Comparison of ENCODE assay signal across 18 cellular contexts in the genomic region with DNA sequence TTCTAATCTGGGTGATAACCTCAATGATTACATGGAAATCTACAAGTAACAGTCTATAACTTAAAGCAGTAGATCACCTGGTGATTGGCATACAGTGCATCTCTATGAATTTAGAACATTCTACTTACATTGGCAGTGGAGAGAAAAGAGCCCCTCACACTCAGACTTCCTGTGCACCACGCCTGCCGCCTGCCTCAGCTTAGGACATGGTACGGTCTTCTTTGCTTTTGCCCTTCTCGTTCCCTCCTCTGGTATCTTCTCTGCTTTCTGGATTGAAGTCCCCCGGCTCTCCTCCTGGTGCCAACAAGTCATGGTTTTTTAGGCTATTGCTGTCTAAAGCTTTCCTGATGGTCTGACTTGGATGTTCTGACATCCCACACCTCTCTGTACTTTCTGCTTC.
"Had no signal": no experiment of that assay in that cellular context is flagged by ENCODE, and none has a peak within 500 bp of the region (broad histone marks: within the 10 kb centered on the region; RNA-seq: fewer than 3 reads in every experiment).

No MANE protein-coding gene starts in this region.

- H3K27ac ChIP-seq: ascending aorta, gastrocnemius medialis, left ventricle myocardium inferior, right atrium auricular region, suprapubic skin, vagina had no signal

- H3K9me3 ChIP-seq: gastrocnemius medialis, right atrium auricular region, vagina had no signal

- ATAC-seq: activated T-cell treated with anti-CD3 and anti-CD28 coated beads, Interleukin-2, amount 50 U/mL, for 4 hours; gastrocnemius medialis had no signal

- H3K4me1 ChIP-seq: ascending aorta, gastrocnemius medialis, right atrium auricular region, vagina had no signal

- H3K27me3 Mint-ChIP-seq: central memory CD8-positive, alpha-beta T cell; stimulated activated naive CD8-positive, alpha-beta T cell treated with anti-CD3 and anti-CD28 coated beads, Interleukin-15, Interleukin-2, amounts not matched to agents 100 ng/mL and 50 ng/mL, for 24 hours had no signal

- DNase-seq: activated CD4-positive, alpha-beta T cell treated with anti-CD3 and anti-CD28 coated beads, Interleukin-2, amount 50 U/mL, for 1 hour; activated CD4-positive, CD25-positive, alpha-beta regulatory T cell treated with anti-CD3 and anti-CD28 coated beads, Interleukin-2, amount 50 U/mL, for 72 hours; activated CD8-positive, alpha-beta memory T cell treated with anti-CD3 and anti-CD28 coated beads, Interleukin-2, amount 50 U/mL, for 4 hours; activated naive CD4-positive, alpha-beta T cell treated with anti-CD3 and anti-CD28 coated beads, Interleukin-2, amount 50 U/mL, for 16 hours; activated T-cell treated with anti-CD3 and anti-CD28 coated beads, Interleukin-2, amount 50 U/mL, for 4 hours; effector CD4-positive, alpha-beta T cell; gastrocnemius medialis; head of caudate nucleus; left ventricle myocardium inferior; mammary epithelial cell; stimulated activated CD4-positive, alpha-beta T cell treated with anti-CD3 and anti-CD28 coated beads, Interleukin-2, amount 100 ng/mL, for 24 hours; trophoblast cell had no signal

- H3K36me3 ChIP-seq: ascending aorta, gastrocnemius medialis, left ventricle myocardium inferior, right atrium auricular region, suprapubic skin, vagina had no signal

- H3K4me3 Mint-ChIP-seq: activated T-cell treated with anti-CD3 and anti-CD28 coated beads, Interleukin-2, amount 50 U/mL, for 4 hours; central memory CD8-positive, alpha-beta T cell; stimulated activated naive CD8-positive, alpha-beta T cell treated with anti-CD3 and anti-CD28 coated beads, Interleukin-15, Interleukin-2, amounts not matched to agents 100 ng/mL and 50 ng/mL, for 24 hours had no signal

- H3K27me3 ChIP-seq: ascending aorta, gastrocnemius medialis, right atrium auricular region, suprapubic skin, vagina had no signal

- H3K27ac Mint-ChIP-seq: stimulated activated naive CD8-positive, alpha-beta T cell treated with anti-CD3 and anti-CD28 coated beads, Interleukin-15, Interleukin-2, amounts not matched to agents 100 ng/mL and 50 ng/mL, for 24 hours had no signal

- H3K4me3 ChIP-seq: ascending aorta, gastrocnemius medialis, left ventricle myocardium inferior, right atrium auricular region, suprapubic skin, vagina had no signal
